8 cellular contexts compared by ENCODE assay signal in genomic region chr13:87671824-87672603, GRCh38. TPM values are rescaled to one million over a fixed set of nuclear protein-coding genes. Genes with fewer than 3 reads are reported as not detected.
DNase-seq lines count a peak whose midpoint lies in the region; ATAC-seq and TF ChIP-seq lines count a peak whose summit lies in the region.

No MANE protein-coding gene starts in this region.

- H3K4me1 ChIP-seq in A673 (ENCODE audit: insufficient read depth, low read length, poor library complexity, severe bottlenecking): peaks cover 6% of the 10 kb centered on the region

- DNase-seq in A673 (ENCODE audit: low spot score) (peak; percentile 13), islet precursor cell (peak; percentile 59), LoVo (ENCODE audit: low spot score) (no peak), AG20443 (ENCODE audit: low spot score) (no peak)
- peak; percentile 6 for DNase-seq in stimulated activated naive CD8-positive, alpha-beta T cell treated with anti-CD3 and anti-CD28 coated beads, Interleukin-15, Interleukin-2, amounts not matched to agents 100 U/mL and 50 U/mL, for 24 hours

- POLR2A ChIA-PET in A673 (lab: Charles Lee; ENCODE audit: low non-redundant PET): no interaction called here

- intact Hi-C loops in A673 (cut with micrococcal nuclease; ENCODE audit: unreplicated experiment): loop anchor here (1.0 to 10.0 kb wide), 3 partner anchors 187 to 1390 kb away; no protein-coding TSS in a partner anchor

- H3K4me3 ChIP-seq in A673 (ENCODE audit: low read depth, low read length, poor library complexity, severe bottlenecking): peak overlapping the region; percentile 68

- CTCF ChIA-PET in A673 (lab: Charles Lee): interaction anchor here (1.8 kb wide), 1 partner anchor 11 kb away, joined by 5 read pairs; no protein-coding TSS in a partner anchor

- no peaks in the 10 kb centered on the region for H3K9me3 ChIP-seq in A673 (ENCODE audit: low read depth, low read length, poor library complexity, severe bottlenecking)

- no peak for TF ChIP-seq CTCF in A673 (conservative IDR thresholded peaks at IDR 0.05; ENCODE audit: low read depth, low read length)

- peak; percentile 9 for ATAC-seq in HG02571 (IDR thresholded peaks at IDR 0.05; ENCODE audit: unreplicated experiment)
- no peak for ATAC-seq in stimulated activated naive CD8-positive, alpha-beta T cell treated with anti-CD3 and anti-CD28 coated beads, Interleukin-15, Interleukin-2, amounts not matched to agents 100 U/mL and 50 U/mL, for 24 hours
- ATAC-seq in HG03045 (IDR thresholded peaks at IDR 0.05; ENCODE audit: unreplicated experiment): no peak

- H3K36me3 ChIP-seq in A673 (ENCODE audit: insufficient read depth, low read length, poor library complexity, severe bottlenecking): no peaks in the 10 kb centered on the region

- peaks cover 22% of the 10 kb centered on the region for H3K27me3 ChIP-seq in A673 (replicated peaks; ENCODE audit: insufficient read depth, low read depth, low read length, poor library complexity)

- BruUV-seq in A673 (replicated peaks; lab: Mats Ljungman, UMichigan): no TSS peak

- no peak overlapping the region for H3K27ac ChIP-seq in A673 (ENCODE audit: low read depth, low read length, poor library complexity, severe bottlenecking)
- H3K27ac ChIP-seq in angular gyrus (ENCODE audit: low read depth, low read length): peak overlapping the region; percentile 80

RNA-seq across cellular contexts. Expression of gene SLITRK5, which starts 0.8 kb away (rescaled TPM):
- 1.3 and 2.2 TPM in 2 replicates for total RNA-seq in A673 (2021)

Comparison
In these comparisons a context has a peak if more than half of its experiments do, and no peak if none do; other contexts are left out.
1. DNase-seq: peak in A673 (single experiment), islet precursor cell (single experiment) and stimulated activated naive CD8-positive, alpha-beta T cell treated with anti-CD3 and anti-CD28 coated beads, Interleukin-15, Interleukin-2, amounts not matched to agents 100 U/mL and 50 U/mL, for 24 hours (single experiment); none in LoVo (single experiment) and AG20443 (single experiment).